12 cellular contexts compared by ENCODE assay signal in genomic region chrX:48684134-48684533, GRCh38. TPM values are rescaled to one million over a fixed set of nuclear protein-coding genes. Genes with fewer than 3 reads are reported as not detected.
DNase-seq lines count a peak whose midpoint lies in the region; ATAC-seq, FAIRE-seq and TF ChIP-seq lines count a peak whose summit lies in the region.
"Had no signal": no experiment of that assay in that cellular context is flagged by ENCODE, and none has a peak within 500 bp of the region (broad histone marks: within the 10 kb centered on the region; RNA-seq: fewer than 3 reads in every experiment).

No MANE protein-coding gene starts in this region.

- TF ChIP-seq EP300 in HepG2 (IDR thresholded peaks at IDR 0.05; ENCODE audit: low read depth in 2 of 2, low read length in 2 of 2) (no peak), HepG2 (CRISPR knock-in tag; IDR thresholded peaks at IDR 0.05; ENCODE audit: borderline replicate concordance) (no peak)

- DNase-seq in HepG2 (ENCODE audit: low spot score) (no peak), memory B cell (ENCODE audit: low spot score in 2 of 2) (no peak), head of caudate nucleus (no peak), HT-29 (ENCODE audit: low spot score) (no peak), islet precursor cell (no peak)
- no peak for DNase-seq in activated CD8-positive, alpha-beta T cell treated with anti-CD3 and anti-CD28 coated beads for 36 hours
- DNase-seq in activated CD8-positive, alpha-beta memory T cell treated with anti-CD3 and anti-CD28 coated beads, Interleukin-2, amount 50 U/mL, for 48 hours: no peak
- DNase-seq: cerebellar nuclear complex, PC-3, T1000 had no signal

- TF ChIP-seq POLR2A in HepG2 (IDR thresholded peaks at IDR 0.05; ENCODE audit: insufficient read depth in 1 of 2, low read depth in 2 of 2, low read length in 2 of 2): no peak

- no peak overlapping the region for H2AFZ ChIP-seq in HepG2 (ENCODE audit: low read length)

- H3K9me3 ChIP-seq in liver (ENCODE audit: control insufficient read depth in 4 of 4, low read length in 3 of 4) (no peaks in the 10 kb centered on the region), HepG2 (ENCODE audit: low read length) (no peaks in the 10 kb centered on the region)

- no peak overlapping the region for H3K4me2 ChIP-seq in HepG2 (ENCODE audit: low read depth, low read length)

- peak overlapping the region; percentile 24 to 37 (median 28) for H3K4me3 ChIP-seq in liver (ENCODE audit: low read depth in 1 of 3, low read length in 3 of 3)
- H3K4me3 ChIP-seq in HepG2 (replicated peaks in 1 of 3; ENCODE audit: insufficient read depth in 1 of 3, low read depth in 2 of 3, low read length in 3 of 3): no peak overlapping the region

- CTCF ChIA-PET in HepG2 (lab: Yijun Ruan, JAX; ENCODE audit: low intra/inter-chr PET ratio, low total read pairs): no interaction called here
- CTCF ChIA-PET in activated CD8-positive, alpha-beta T cell treated with anti-CD3 and anti-CD28 coated beads for 36 hours (lab: Charles Lee): interaction anchor here (1.5 to 2.2 kb wide), 2 partner anchors 12 to 118 kb away, joined by 4 to 5 read pairs; partner anchors contain the start of genes HDAC6 and SUV39H1

- intact Hi-C loops in HepG2 (cut with micrococcal nuclease; ENCODE audit: unreplicated experiment): no loop called here
- intact Hi-C loops in activated CD8-positive, alpha-beta T cell treated with anti-CD3 and anti-CD28 coated beads for 36 hours (cut with micrococcal nuclease): loop anchor here (5.0 kb wide), 1 partner anchor 53 kb away; no protein-coding TSS in a partner anchor
- intact Hi-C loops in head of caudate nucleus (cut with DNase I): no loop called here

- POLR2A ChIA-PET in HepG2 (lab: Yijun Ruan, JAX): no interaction called here
- POLR2A ChIA-PET in activated CD8-positive, alpha-beta T cell treated with anti-CD3 and anti-CD28 coated beads for 36 hours (lab: Charles Lee): interaction anchor here (0.6 to 1.4 kb wide), 7 partner anchors 12 to 258 kb away, joined by 3 to 10 read pairs (median 3); partner anchors contain the start of gene SUV39H1

- TF ChIP-seq CTCF in liver (IDR thresholded peaks at IDR 0.05; ENCODE audit: low read depth, low read length, missing input control) (no peak), HepG2 (CRISPR knock-in tag; IDR thresholded peaks at IDR 0.05) (no peak)
- TF ChIP-seq CTCF in activated CD8-positive, alpha-beta T cell treated with anti-CD3 and anti-CD28 coated beads for 36 hours (IDR thresholded peaks at IDR 0.05): no peak

- H3K36me3 ChIP-seq in liver (ENCODE audit: control insufficient read depth in 4 of 4, insufficient read depth in 3 of 4, low read depth in 1 of 4, low read length in 3 of 4): no peaks in the 10 kb centered on the region
- no peaks in the 10 kb centered on the region for H3K36me3 ChIP-seq in HepG2 (replicated peaks in 1 of 2; ENCODE audit: control insufficient read depth in 1 of 2, insufficient read depth in 2 of 2, low read length in 2 of 2)

- H3K27me3 ChIP-seq in liver (ENCODE audit: control insufficient read depth in 4 of 4, insufficient read depth in 4 of 4, low read length in 3 of 4): no peaks in the 10 kb centered on the region
- no peaks in the 10 kb centered on the region for H3K27me3 ChIP-seq in HepG2 (ENCODE audit: control insufficient read depth in 1 of 2, insufficient read depth in 2 of 2, low read length in 2 of 2)

- BruUV-seq in HepG2 (replicated peaks; lab: Mats Ljungman, UMichigan): no TSS peak

- peak overlapping the region; percentile 98 for H3K27ac Mint-ChIP-seq in activated CD8-positive, alpha-beta T cell treated with anti-CD3 and anti-CD28 coated beads for 36 hours
- H3K27ac Mint-ChIP-seq in memory B cell: peak overlapping the region; percentile 96

- peaks cover 49% of the 10 kb centered on the region for H3K4me1 Mint-ChIP-seq in activated CD8-positive, alpha-beta T cell treated with anti-CD3 and anti-CD28 coated beads for 36 hours (ENCODE audit: low read depth)
- peaks cover 43% of the 10 kb centered on the region for H3K4me1 Mint-ChIP-seq in memory B cell

- H3K9ac ChIP-seq in liver (ENCODE audit: low read depth in 1 of 2, low read length in 2 of 2) (peak overlapping the region in 1 of 2 donors; percentile 13), HepG2 (ENCODE audit: insufficient read depth, low read depth, low read length) (no peak overlapping the region)

- in situ Hi-C loops in HepG2 (cut with HindIII; ENCODE audit: extremely low pct_ligation_motif_present, low pct_unique_long_range_greater_than_20kb): no loop called here

- no peak for FAIRE-seq in HepG2 (lab: Jason Lieb, UNC)
- FAIRE-seq: islet of Langerhans had no signal

- H3K4me1 ChIP-seq in liver (ENCODE audit: control insufficient read depth in 4 of 4, insufficient read depth in 4 of 4, low read length in 3 of 4): peaks cover 0 to 5% (median 3%) of the 10 kb centered on the region in 4 donors
- no peaks in the 10 kb centered on the region for H3K4me1 ChIP-seq in HepG2 (ENCODE audit: insufficient read depth, low read length)

- no peaks in the 10 kb centered on the region for H3K27me3 Mint-ChIP-seq in activated CD8-positive, alpha-beta T cell treated with anti-CD3 and anti-CD28 coated beads for 36 hours
- H3K27me3 Mint-ChIP-seq in memory B cell: no peaks in the 10 kb centered on the region

- H3K27ac ChIP-seq in liver (ENCODE audit: low read depth in 1 of 2, low read length in 2 of 2): peak overlapping the region; percentile 27 to 37
- no peak overlapping the region for H3K27ac ChIP-seq in HepG2 (ENCODE audit: extremely low read length, insufficient read depth, low read length)

- H3K4me3 Mint-ChIP-seq in activated CD8-positive, alpha-beta T cell treated with anti-CD3 and anti-CD28 coated beads for 36 hours: peak overlapping the region; percentile 80
- H3K4me3 Mint-ChIP-seq in memory B cell: peak overlapping the region; percentile 96

- no peaks in the 10 kb centered on the region for H3K9me3 Mint-ChIP-seq in activated CD8-positive, alpha-beta T cell treated with anti-CD3 and anti-CD28 coated beads for 36 hours
- no peaks in the 10 kb centered on the region for H3K9me3 Mint-ChIP-seq in memory B cell

- no peaks in the 10 kb centered on the region for H4K20me1 ChIP-seq in HepG2 (ENCODE audit: insufficient read depth, low read length)

- TF ChIP-seq RAD21 in liver (IDR thresholded peaks at IDR 0.05): no peak
- TF ChIP-seq RAD21 in HepG2 (CRISPR knock-in tag; IDR thresholded peaks at IDR 0.05): no peak

- 80% methylated on average over 7 of the region's 7 CpGs for WGBS in liver
- 0% methylated on average over 1 of the region's 7 CpGs for WGBS in HepG2 (ENCODE audit: low lambda C conversion rate)

- ATAC-seq in HepG2: no peak
- ATAC-seq in activated CD8-positive, alpha-beta T cell treated with anti-CD3 and anti-CD28 coated beads for 36 hours: no peak
- no peak for ATAC-seq in memory B cell (ENCODE audit: low read depth)
- ATAC-seq: PC-3 had no signal

- no peaks in the 10 kb centered on the region for H3K79me2 ChIP-seq in HepG2 (ENCODE audit: insufficient read depth, low read length)

- H3K36me3 Mint-ChIP-seq in activated CD8-positive, alpha-beta T cell treated with anti-CD3 and anti-CD28 coated beads for 36 hours (ENCODE audit: low read depth): peaks cover 42% of the 10 kb centered on the region
- peaks cover 20% of the 10 kb centered on the region for H3K36me3 Mint-ChIP-seq in memory B cell

RNA-seq across cellular contexts. Expression of gene WAS, which starts 0.5 kb away (rescaled TPM):
- total RNA-seq in liver: 1 to 10 TPM; 5.1 to 5.6 TPM
- 1 to 10 TPM; 1.0 to 3.1 TPM for polyA plus RNA-seq in liver
- total RNA-seq in HepG2 (2016; rRNA removed; fragmentation: Illumina TruSeq; extraction: Trizol): not detected in 2 replicates
- total RNA-seq in HepG2 (2016; cell fraction: cytosol; rRNA removed; fragmentation: Illumina TruSeq; extraction: Trizol; ENCODE audit: low read depth): not detected in 2 replicates
- total RNA-seq in HepG2 (2016; cell fraction: insoluble cytoplasmic fraction; rRNA removed; fragmentation: Illumina TruSeq; extraction: Trizol): not detected in 2 replicates
- not detected in 2 replicates for total RNA-seq in HepG2 (2016; cell fraction: membrane; rRNA removed; fragmentation: Illumina TruSeq; extraction: Trizol)
- total RNA-seq in HepG2 (2016; cell fraction: nucleus; rRNA removed; fragmentation: Illumina TruSeq; extraction: Trizol): not detected in 2 replicates
- 0.11 and 0.18 TPM in 2 replicates for polyA plus RNA-seq in HepG2 (2011; rRNA removed)
- 0.03 TPM in 1 of 2 replicates, not detected in the other for polyA plus RNA-seq in HepG2 (2011; cell fraction: cytosol; rRNA removed)
- polyA plus RNA-seq in HepG2 (2011; cell fraction: nucleus; rRNA removed): 0.21 and 0.54 TPM in 2 replicates
- polyA plus RNA-seq in HepG2 (2012): 0.21 TPM in 2 replicates
- not detected in 2 replicates for polyA plus RNA-seq in HepG2 (2016; cell fraction: cytosol; fragmentation: Illumina TruSeq; extraction: Trizol; ENCODE audit: low read depth)
- polyA plus RNA-seq in HepG2 (2016; cell fraction: insoluble cytoplasmic fraction; fragmentation: Illumina TruSeq; extraction: Trizol; ENCODE audit: low read depth): not detected in 2 replicates
- not detected in 2 replicates for polyA plus RNA-seq in HepG2 (2016; cell fraction: membrane; fragmentation: Illumina TruSeq; extraction: Trizol; ENCODE audit: low read depth)
- not detected in 2 replicates for polyA plus RNA-seq in HepG2 (2016; cell fraction: nucleus; fragmentation: Illumina TruSeq; extraction: Trizol; ENCODE audit: insufficient read depth, low read depth)
- polyA minus RNA-seq in HepG2 (2011; rRNA and poly(A)+ RNA removed; ENCODE audit: low replicate concordance): 0.08 and 0.09 TPM in 2 replicates
- polyA minus RNA-seq in HepG2 (2011; cell fraction: cytosol; rRNA and poly(A)+ RNA removed): not detected in 2 replicates
- not detected in 2 replicates for polyA minus RNA-seq in HepG2 (2011; cell fraction: nucleus; rRNA and poly(A)+ RNA removed)
- total RNA-seq in activated CD8-positive, alpha-beta T cell treated with anti-CD3 and anti-CD28 coated beads for 36 hours: 10 to 100 TPM; 81.6 to 81.9 TPM
- total RNA-seq in HT-29 (2014; rRNA removed; shearing (Covaris generic)): 0.15 and 0.50 TPM in 2 replicates

RNA-seq across cellular contexts. Expression of gene SUV39H1, which starts 12.4 kb away (rescaled TPM):
- 1 to 10 TPM; 4.0 to 5.8 TPM for total RNA-seq in liver
- 1 to 10 TPM; 3.2 to 3.5 TPM for polyA plus RNA-seq in liver
- total RNA-seq in HepG2 (2016; rRNA removed; fragmentation: Illumina TruSeq; extraction: Trizol): 9.9 and 10.1 TPM in 2 replicates
- 1.2 and 1.6 TPM in 2 replicates for total RNA-seq in HepG2 (2016; cell fraction: cytosol; rRNA removed; fragmentation: Illumina TruSeq; extraction: Trizol; ENCODE audit: low read depth)
- 9.2 and 10.1 TPM in 2 replicates for total RNA-seq in HepG2 (2016; cell fraction: insoluble cytoplasmic fraction; rRNA removed; fragmentation: Illumina TruSeq; extraction: Trizol)
- 5.1 and 5.5 TPM in 2 replicates for total RNA-seq in HepG2 (2016; cell fraction: membrane; rRNA removed; fragmentation: Illumina TruSeq; extraction: Trizol)
- 7.0 and 7.4 TPM in 2 replicates for total RNA-seq in HepG2 (2016; cell fraction: nucleus; rRNA removed; fragmentation: Illumina TruSeq; extraction: Trizol)
- polyA plus RNA-seq in HepG2 (2011; rRNA removed): 3.2 and 5.2 TPM in 2 replicates
- 2.8 and 5.0 TPM in 2 replicates for polyA plus RNA-seq in HepG2 (2011; cell fraction: cytosol; rRNA removed)
- 5.5 and 9.7 TPM in 2 replicates for polyA plus RNA-seq in HepG2 (2011; cell fraction: nucleus; rRNA removed)
- 2.7 and 4.7 TPM in 2 replicates for polyA plus RNA-seq in HepG2 (2012)
- polyA plus RNA-seq in HepG2 (2016; cell fraction: cytosol; fragmentation: Illumina TruSeq; extraction: Trizol; ENCODE audit: low read depth): 1.3 and 1.5 TPM in 2 replicates
- polyA plus RNA-seq in HepG2 (2016; cell fraction: insoluble cytoplasmic fraction; fragmentation: Illumina TruSeq; extraction: Trizol; ENCODE audit: low read depth): 8.6 and 12.5 TPM in 2 replicates
- polyA plus RNA-seq in HepG2 (2016; cell fraction: membrane; fragmentation: Illumina TruSeq; extraction: Trizol; ENCODE audit: low read depth): 3.6 and 3.7 TPM in 2 replicates
- polyA plus RNA-seq in HepG2 (2016; cell fraction: nucleus; fragmentation: Illumina TruSeq; extraction: Trizol; ENCODE audit: insufficient read depth, low read depth): 13.6 and 14.6 TPM in 2 replicates
- polyA minus RNA-seq in HepG2 (2011; rRNA and poly(A)+ RNA removed; ENCODE audit: low replicate concordance): 9.3 and 68.5 TPM in 2 replicates
- 3.1 and 5.0 TPM in 2 replicates for polyA minus RNA-seq in HepG2 (2011; cell fraction: cytosol; rRNA and poly(A)+ RNA removed)
- 3.9 and 4.2 TPM in 2 replicates for polyA minus RNA-seq in HepG2 (2011; cell fraction: nucleus; rRNA and poly(A)+ RNA removed)
- 10 to 100 TPM; 26.8 to 28.4 TPM for total RNA-seq in activated CD8-positive, alpha-beta T cell treated with anti-CD3 and anti-CD28 coated beads for 36 hours
- total RNA-seq in HT-29 (2014; rRNA removed; shearing (Covaris generic)): 25.3 and 26.2 TPM in 2 replicates

Comparison
In these comparisons a context has a peak if more than half of its experiments do, and no peak if none do; other contexts are left out.
1. H3K4me3 ChIP-seq: peak in liver (3 of 3); none in HepG2 (0 of 3).
2. RNA of gene WAS, which starts 0.5 kb away (total RNA-seq): 81.6 to 81.9 TPM in activated CD8-positive, alpha-beta T cell treated with anti-CD3 and anti-CD28 coated beads for 36 hours; 5.1 to 5.6 TPM in liver, 0.15 to 0.50 TPM in HT-29 and not detected in HepG2; every median in the first group is over 10 times any median in the second.